ENCODE assay signal across 11 cellular contexts in the genomic region with DNA sequence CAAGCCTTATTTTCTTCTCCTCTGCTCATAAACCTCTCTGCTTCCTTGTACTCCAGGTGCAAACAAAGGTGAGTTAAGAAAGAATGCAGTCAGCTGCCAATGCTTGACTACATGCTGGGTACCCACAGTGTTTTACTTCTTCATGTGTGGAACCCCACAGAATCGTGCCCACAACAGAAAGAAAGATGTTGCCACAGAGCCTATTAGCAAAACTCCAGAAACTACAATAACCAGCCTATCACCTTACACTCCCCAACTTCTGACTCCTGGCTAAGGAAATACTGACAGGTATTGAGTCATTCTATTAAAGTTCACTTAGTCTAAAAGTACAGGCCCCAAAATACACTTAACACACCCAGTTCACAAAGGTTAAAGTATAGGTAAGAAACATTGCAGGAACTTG. TPM values are rescaled to one million over a fixed set of nuclear protein-coding genes. Genes with fewer than 3 reads are reported as not detected.
DNase-seq lines count a peak whose midpoint lies in the region; ATAC-seq, FAIRE-seq and TF ChIP-seq lines count a peak whose summit lies in the region.
"Had no signal": no experiment of that assay in that cellular context is flagged by ENCODE, and none has a peak within 500 bp of the region (broad histone marks: within the 10 kb centered on the region; RNA-seq: fewer than 3 reads in every experiment).

No MANE protein-coding gene starts in this region.

- H3K4me1 ChIP-seq in OCI-LY3 (ENCODE audit: low read length) (peaks cover 10% of the 10 kb centered on the region), mucosa of rectum (ENCODE audit: control insufficient read depth in 2 of 2, insufficient read depth in 2 of 2, low read length in 2 of 2) (peaks cover 43 to 57% of the 10 kb centered on the region in 2 donors)

- H3K9ac ChIP-seq in OCI-LY3 (ENCODE audit: low read length) = no peak overlapping the region
- peak overlapping the region; percentile 9 to 18 for H3K9ac ChIP-seq in mucosa of rectum (ENCODE audit: low read depth in 1 of 2, low read length in 2 of 2)

- H3K36me3 ChIP-seq in OCI-LY3 (replicated peaks; ENCODE audit: low read depth, low read length) = no peaks in the 10 kb centered on the region
- peaks cover 18% of the 10 kb centered on the region in 2 donors for H3K36me3 ChIP-seq in mucosa of rectum (ENCODE audit: control insufficient read depth in 2 of 2, insufficient read depth in 2 of 2, low read length in 2 of 2)

- H3K27me3 ChIP-seq in CD4-positive, alpha-beta T cell (ENCODE audit: control insufficient read depth, insufficient read depth, low read length) = no peaks in the 10 kb centered on the region
- H3K27me3 ChIP-seq in OCI-LY3 (ENCODE audit: low read depth, low read length) (no peaks in the 10 kb centered on the region), mucosa of rectum (ENCODE audit: control insufficient read depth in 2 of 2, insufficient read depth in 2 of 2, low read length in 2 of 2) (no peaks in the 10 kb centered on the region)
- H3K27me3 ChIP-seq: dorsolateral prefrontal cortex had no signal

- peak; percentile 72 for FAIRE-seq in colon (lab: Jason Lieb, UNC)

- no peak overlapping the region for H3K27ac ChIP-seq in CD4-positive, alpha-beta T cell (ENCODE audit: low read depth, low read length)
- H3K27ac ChIP-seq in OCI-LY3 (ENCODE audit: low read length) (no peak overlapping the region), mucosa of rectum (ENCODE audit: low read depth in 2 of 2, low read length in 2 of 2) (peak overlapping the region; percentile 82 to 86), caudate nucleus (ENCODE audit: low read depth, low read length) (no peak overlapping the region)
- H3K27ac ChIP-seq: dorsolateral prefrontal cortex, SK-N-MC had no signal

- H3K4me3 Mint-ChIP-seq in CD4-positive, alpha-beta T cell = no peak overlapping the region

- DNase-seq in CD4-positive, alpha-beta T cell = no peak
- DNase-seq in NCI-H2029 (lab: John Stamatoyannopoulos, UW) (no peak), caudate nucleus (lab: John Stamatoyannopoulos, UW) (no peak)
- DNase-seq: amygdala, dorsolateral prefrontal cortex had no signal

- H3K27me3 Mint-ChIP-seq in CD4-positive, alpha-beta T cell = no peaks in the 10 kb centered on the region

- H3K9me3 ChIP-seq in CD4-positive, alpha-beta T cell (ENCODE audit: control insufficient read depth, low read length) = no peaks in the 10 kb centered on the region
- no peaks in the 10 kb centered on the region for H3K9me3 ChIP-seq in OCI-LY3 (ENCODE audit: insufficient read depth, low read length)
- H3K9me3 ChIP-seq in mucosa of rectum (ENCODE audit: control insufficient read depth in 2 of 2, low read length in 2 of 2) = no peaks in the 10 kb centered on the region

- peaks cover 24% of the 10 kb centered on the region for H3K36me3 Mint-ChIP-seq in CD4-positive, alpha-beta T cell (ENCODE audit: low read depth)

- H3K9me3 Mint-ChIP-seq in CD4-positive, alpha-beta T cell = no peaks in the 10 kb centered on the region

- no peak for TF ChIP-seq CTCF in CD4-positive, alpha-beta T cell (IDR thresholded peaks at IDR 0.05)
- TF ChIP-seq CTCF in OCI-LY3 (IDR thresholded peaks at IDR 0.05; ENCODE audit: low read depth, low read length) = no peak

- CTCF ChIA-PET in CD4-positive, alpha-beta T cell (lab: Charles Lee) = interaction anchor here (1.3 kb wide), 1 partner anchor 47 kb away, joined by 3 read pairs; no protein-coding TSS in a partner anchor

- POLR2A ChIA-PET in CD4-positive, alpha-beta T cell (lab: Charles Lee) = interaction anchor here (0.8 kb wide), 1 partner anchor 10 kb away, joined by 3 read pairs; no protein-coding TSS in a partner anchor

- peak; percentile 51 for ATAC-seq in CD4-positive, alpha-beta T cell (ENCODE audit: poor library complexity)
- ATAC-seq in HG02763 (IDR thresholded peaks at IDR 0.05; ENCODE audit: unreplicated experiment) (no peak), HG02571 (IDR thresholded peaks at IDR 0.05; ENCODE audit: unreplicated experiment) (no peak)

- H3K4me2 ChIP-seq in OCI-LY3 (ENCODE audit: low read length) = peak overlapping the region; percentile 2; the same call in 1 of the 2 replicates

- H3K79me2 ChIP-seq in OCI-LY3 (ENCODE audit: low read length) = no peaks in the 10 kb centered on the region

- H2AFZ ChIP-seq in OCI-LY3 (ENCODE audit: low read depth, low read length) = no peak overlapping the region

- H3K4me3 ChIP-seq in OCI-LY3 (ENCODE audit: low read length) (no peak overlapping the region), mucosa of rectum (ENCODE audit: low read length in 2 of 2) (no peak overlapping the region)
- H3K4me3 ChIP-seq: dorsolateral prefrontal cortex, SK-N-MC had no signal

- H3K27ac Mint-ChIP-seq in CD4-positive, alpha-beta T cell = peak overlapping the region; percentile 72

- peaks cover 79% of the 10 kb centered on the region for H3K4me1 Mint-ChIP-seq in CD4-positive, alpha-beta T cell (ENCODE audit: low read depth)

- no peaks in the 10 kb centered on the region for H4K20me1 ChIP-seq in OCI-LY3 (ENCODE audit: insufficient read depth, low read length)

- intact Hi-C loops in CD4-positive, alpha-beta T cell (cut with DNase I, micrococcal nuclease) = no loop called here

RNA-seq across cellular contexts. Expression of a gene that starts 56.9 kb away (rescaled TPM):
- not detected for total RNA-seq in CD4-positive, alpha-beta T cell

Comparison
In these comparisons a context has a peak if more than half of its experiments do, and no peak if none do; other contexts are left out.
1. H3K27ac ChIP-seq: peak in mucosa of rectum (2 of 2); none in CD4-positive, alpha-beta T cell (single experiment), OCI-LY3 (single experiment) and caudate nucleus (single experiment).